In genomic region chr3:124700880-124701684, GRCh38 we compare ENCODE assay signal across 17 cellular contexts. TPM values are rescaled to one million over a fixed set of nuclear protein-coding genes. Genes with fewer than 3 reads are reported as not detected.
DNase-seq lines count a peak whose midpoint lies in the region; ATAC-seq, FAIRE-seq and TF ChIP-seq lines count a peak whose summit lies in the region.
"Had no signal": no experiment of that assay in that cellular context is flagged by ENCODE, and none has a peak within 500 bp of the region (broad histone marks: within the 10 kb centered on the region; RNA-seq: fewer than 3 reads in every experiment).

No MANE protein-coding gene starts in this region.

- no peak overlapping the region for H3K4me3 Mint-ChIP-seq in progenitor cell of endocrine pancreas (ENCODE audit: low read depth)
- H3K4me3 Mint-ChIP-seq: activated naive CD8-positive, alpha-beta T cell treated with anti-CD3 and anti-CD28 coated beads, Interleukin-2, amount 10 ng/mL, durations not matched to agents 7 days and 5 days; B cell; T-helper 17 cell had no signal

- no peak for FAIRE-seq in bronchial epithelial cell (lab: Jason Lieb, UNC)
- FAIRE-seq: G401.6 had no signal

- peaks cover 8% of the 10 kb centered on the region for H3K4me1 Mint-ChIP-seq in progenitor cell of endocrine pancreas (ENCODE audit: low read depth)
- H3K4me1 Mint-ChIP-seq: activated naive CD8-positive, alpha-beta T cell treated with anti-CD3 and anti-CD28 coated beads, Interleukin-2, amount 10 ng/mL, durations not matched to agents 7 days and 5 days; B cell; T-helper 17 cell had no signal

- H3K27me3 Mint-ChIP-seq in progenitor cell of endocrine pancreas: no peaks in the 10 kb centered on the region

- peaks cover 14% of the 10 kb centered on the region for H3K4me1 ChIP-seq in ACC112 (ENCODE audit: control insufficient read depth, insufficient read depth, low read length, unreplicated experiment)
- peaks cover 5 to 30% (median 11%) of the 10 kb centered on the region in 4 donors for H3K4me1 ChIP-seq in liver (ENCODE audit: control insufficient read depth in 4 of 4, insufficient read depth in 4 of 4, low read length in 3 of 4)
- H3K4me1 ChIP-seq: upper lobe of left lung had no signal

- H3K9me3 ChIP-seq in liver (ENCODE audit: control insufficient read depth in 4 of 4, low read length in 3 of 4): no peaks in the 10 kb centered on the region
- H3K9me3 ChIP-seq: upper lobe of left lung had no signal

- H3K4me3 ChIP-seq in ACC112 (ENCODE audit: low read depth, low read length) (0 out of 2 replicates have a peak overlapping the region, but pooled peaks have one; percentile 17), bronchial epithelial cell (ENCODE audit: low read depth, low read length) (no peak overlapping the region), liver (ENCODE audit: low read depth in 1 of 3, low read length in 3 of 3) (peak overlapping the region; percentile 40 to 65 (median 62))
- H3K4me3 ChIP-seq: skin epidermis, upper lobe of left lung had no signal

- no peaks in the 10 kb centered on the region for H3K79me2 ChIP-seq in ACC112 (ENCODE audit: control insufficient read depth, insufficient read depth, low read length, unreplicated experiment)

- ATAC-seq in HG02610 (IDR thresholded peaks at IDR 0.05; ENCODE audit: unreplicated experiment): no peak
- ATAC-seq in HG03342 (IDR thresholded peaks at IDR 0.05; ENCODE audit: unreplicated experiment): no peak
- no peak for ATAC-seq in GM21786 (IDR thresholded peaks at IDR 0.05; ENCODE audit: unreplicated experiment)
- ATAC-seq: T-helper 17 cell had no signal

- no peak overlapping the region for H3K27ac Mint-ChIP-seq in progenitor cell of endocrine pancreas
- H3K27ac Mint-ChIP-seq: activated naive CD8-positive, alpha-beta T cell treated with anti-CD3 and anti-CD28 coated beads, Interleukin-2, amount 10 ng/mL, durations not matched to agents 7 days and 5 days; B cell; T-helper 17 cell had no signal

- peak overlapping the region; percentile 86 to 97 for H3K9ac ChIP-seq in liver (ENCODE audit: low read depth in 1 of 2, low read length in 2 of 2)

- peak; percentile 21 for DNase-seq in HT1080 (ENCODE audit: low read depth)
- DNase-seq in bronchial epithelial cell (ENCODE audit: low read depth): peak; percentile 17
- DNase-seq in progenitor cell of endocrine pancreas (ENCODE audit: low spot score, unreplicated experiment): no peak
- DNase-seq: activated CD8-positive, alpha-beta memory T cell treated with anti-CD3 and anti-CD28 coated beads for 24 hours; activated naive CD8-positive, alpha-beta T cell treated with anti-CD3 and anti-CD28 coated beads, Interleukin-2, amount 10 ng/mL, durations not matched to agents 7 days and 5 days; effector CD4-positive, alpha-beta T cell; NCI-H187; T-helper 17 cell; upper lobe of left lung had no signal

- WGBS in liver: 51% methylated on average over 15 of the region's 15 CpGs

- H3K9me3 Mint-ChIP-seq in progenitor cell of endocrine pancreas (ENCODE audit: low read depth): no peaks in the 10 kb centered on the region
- H3K9me3 Mint-ChIP-seq: activated naive CD8-positive, alpha-beta T cell treated with anti-CD3 and anti-CD28 coated beads, Interleukin-2, amount 10 ng/mL, durations not matched to agents 7 days and 5 days had no signal

- no peak overlapping the region for H2AFZ ChIP-seq in ACC112 (ENCODE audit: low read length, unreplicated experiment)

- H3K27ac ChIP-seq in ACC112 (ENCODE audit: low read depth, low read length) (peak overlapping the region; percentile 51), liver (ENCODE audit: low read depth in 1 of 2, low read length in 2 of 2) (peak overlapping the region; percentile 88 to 99)
- H3K27ac ChIP-seq: skin epidermis, upper lobe of left lung had no signal

- TF ChIP-seq CTCF in bronchial epithelial cell (IDR thresholded peaks at IDR 0.05; ENCODE audit: insufficient read depth, low read length, severe bottlenecking): no peak
- no peak for TF ChIP-seq CTCF in liver (IDR thresholded peaks at IDR 0.05; ENCODE audit: low read depth, low read length, missing input control)
- TF ChIP-seq CTCF in progenitor cell of endocrine pancreas (IDR thresholded peaks at IDR 0.05; ENCODE audit: unreplicated experiment): no peak

- TF ChIP-seq RAD21 in liver (IDR thresholded peaks at IDR 0.05): peak; percentile 42 to 44

- H3K36me3 ChIP-seq in ACC112 (ENCODE audit: insufficient read depth, low read length): no peaks in the 10 kb centered on the region
- H3K36me3 ChIP-seq in bronchial epithelial cell (ENCODE audit: control insufficient read depth, insufficient read depth, low read length): no peaks in the 10 kb centered on the region
- H3K36me3 ChIP-seq in liver (ENCODE audit: control insufficient read depth in 4 of 4, insufficient read depth in 3 of 4, low read depth in 1 of 4, low read length in 3 of 4): peaks cover 0 to 2% (median under 1%) of the 10 kb centered on the region in 4 donors
- H3K36me3 ChIP-seq: upper lobe of left lung had no signal

- H3K27me3 ChIP-seq in ACC112 (ENCODE audit: insufficient read depth, low read length) (no peaks in the 10 kb centered on the region), bronchial epithelial cell (ENCODE audit: control insufficient read depth, insufficient read depth, low read length) (peaks cover 2% of the 10 kb centered on the region), liver (ENCODE audit: control insufficient read depth in 4 of 4, insufficient read depth in 4 of 4, low read length in 3 of 4) (no peaks in the 10 kb centered on the region)
- H3K27me3 ChIP-seq: upper lobe of left lung had no signal

- peaks cover 1% of the 10 kb centered on the region for H3K36me3 Mint-ChIP-seq in progenitor cell of endocrine pancreas (ENCODE audit: insufficient read depth)
- H3K36me3 Mint-ChIP-seq: activated naive CD8-positive, alpha-beta T cell treated with anti-CD3 and anti-CD28 coated beads, Interleukin-2, amount 10 ng/mL, durations not matched to agents 7 days and 5 days had no signal

TF ChIP-seq in liver, 16 proteins besides CTCF, POLR2A, EP300 and RAD21 (continues in another document):
- TF ChIP-seq ZBTB33 (IDR thresholded peaks at IDR 0.05) (peak; percentile 86), NR2F2 (IDR thresholded peaks at IDR 0.05) (no peak), HNF4A (conservative IDR thresholded peaks at IDR 0.05) (peak; percentile 91 to 98), SP1 (IDR thresholded peaks at IDR 0.05) (peak; percentile 90), YY1 (IDR thresholded peaks at IDR 0.05) (peak; percentile 80), HNF4G (IDR thresholded peaks at IDR 0.05) (peak; percentile 81), ATF3 (IDR thresholded peaks at IDR 0.05) (peak; percentile 62), REST (IDR thresholded peaks at IDR 0.05) (peak; percentile 91), FOXA1 (IDR thresholded peaks at IDR 0.05) (peak; percentile 78), GABPA (IDR thresholded peaks at IDR 0.05 in 1 of 2, conservative IDR thresholded peaks at IDR 0.05 in 1 of 2) (peak in 1 of 2 donors; percentile 68), RXRA (IDR thresholded peaks at IDR 0.05) (peak; percentile 77 to 94), EGR1 (IDR thresholded peaks at IDR 0.05; ENCODE audit: low read depth in 2 of 2) (peak in 1 of 2 donors; percentile 26), TAF1 (conservative IDR thresholded peaks at IDR 0.05) (peak; percentile 35)

RNA-seq across cellular contexts. Expression of gene UMPS, which starts 29.2 kb away (rescaled TPM):
- 98.9 and 118 TPM in 2 replicates for total RNA-seq in HT1080 (2014; rRNA removed; shearing (Covaris generic))
- polyA plus RNA-seq in HT1080 (2015; cell fraction: cytosol; rRNA removed): 54.2 and 70.7 TPM in 2 replicates
- polyA plus RNA-seq in HT1080 (2015; cell fraction: nucleus; rRNA removed): 73.6 and 81.9 TPM in 2 replicates
- total RNA-seq in bronchial epithelial cell (21.8 and 31.3 TPM in 2 replicates), liver (10 to 100 TPM; 26.8 to 39.4 TPM), progenitor cell of endocrine pancreas (49.0 and 50.3 TPM in 2 replicates)
- polyA plus RNA-seq in liver: 10 to 100 TPM; 21.3 to 25.2 TPM
